ENCODE assay signal across 24 cellular contexts in the genomic region with DNA sequence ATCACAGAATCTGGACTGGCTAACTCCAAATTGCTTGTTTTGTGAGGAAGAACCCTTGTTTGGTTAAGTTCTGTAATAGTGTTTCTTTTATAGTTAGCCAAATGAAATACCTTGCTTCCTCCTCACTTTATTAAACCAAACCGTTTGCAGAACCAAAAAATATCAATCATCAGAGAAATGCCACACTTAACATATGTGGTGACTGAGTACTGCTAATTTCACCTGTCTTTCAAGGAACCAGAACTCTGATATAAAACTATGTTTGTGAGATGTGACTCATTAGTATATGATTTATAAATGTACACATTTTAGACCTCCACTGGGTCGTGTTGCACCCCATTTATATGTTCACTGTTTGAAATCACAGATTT.
"Had no signal": no experiment of that assay in that cellular context is flagged by ENCODE, and none has a peak within 500 bp of the region (broad histone marks: within the 10 kb centered on the region; RNA-seq: fewer than 3 reads in every experiment).

No MANE protein-coding gene starts in this region.

- H3K4me2 ChIP-seq: KMS-11, PC-9 had no signal

- H3K9me3 ChIP-seq: Peyer's patch, SJSA1 had no signal

- H3K9ac ChIP-seq: KMS-11 had no signal

- ATAC-seq: HepG2, K562, Right ventricle myocardium inferior had no signal

- DNase-seq: IMR-90, Kasumi-1, MM.1S, NCI-H1092 treated with DMSO at 0.1 percent for 48 hours, NCI-H1436, NCI-H187, NCI-H2029, NCI-H2081 treated with DMSO at 0.1 percent for 48 hours, NCI-H2171, NCI-H226, NCI-H446, NCI-H510A, NCI-H524 treated with DMSO at 0.1 percent for 48 hours, NCI-H69, NCI-H774, PC-9, Peyer's patch, SHP77 treated with DMSO at 0.1 percent for 48 hours had no signal

- H3K4me3 ChIP-seq: K562, PC-9, Peyer's patch, SJSA1, SK-N-MC had no signal

- H3K4me1 ChIP-seq: Peyer's patch, SJSA1 had no signal

- H3K36me3 ChIP-seq: Peyer's patch, SJSA1 had no signal

- H3K27ac ChIP-seq: KMS-11, PC-9, Peyer's patch, SJSA1, SK-N-MC had no signal

- H2AFZ ChIP-seq: PC-9 had no signal

- H3K27me3 ChIP-seq: Peyer's patch, SJSA1 had no signal
